ENCODE assay signal across 23 cellular contexts in genomic region chr17:58706351-58707140, GRCh38. TPM values are rescaled to one million over a fixed set of nuclear protein-coding genes. Genes with fewer than 3 reads are reported as not detected.
A peak's percentile ranks its signal among the peaks of the same experiment; 100 is the strongest.
DNase-seq lines count a peak whose midpoint lies in the region; ATAC-seq, FAIRE-seq and TF ChIP-seq lines count a peak whose summit lies in the region.
"Had no signal": no experiment of that assay in that cellular context is flagged by ENCODE, and none has a peak within 500 bp of the region (broad histone marks: within the 10 kb centered on the region; RNA-seq: fewer than 3 reads in every experiment).

No MANE protein-coding gene starts in this region.

- no peak overlapping the region for H3K4me3 ChIP-seq in spleen
- H3K4me3 ChIP-seq: ascending aorta, MG63 had no signal

- H3K27ac Mint-ChIP-seq in activated T-cell treated with anti-CD3 and anti-CD28 coated beads, Interleukin-2, amount 50 U/mL, for 72 hours = peak overlapping the region; percentile 86
- H3K27ac Mint-ChIP-seq in activated naive CD8-positive, alpha-beta T cell treated with anti-CD3 and anti-CD28 coated beads, Interleukin-2, amount 10 ng/mL, durations not matched to agents 7 days and 5 days = peak overlapping the region; percentile 63
- H3K27ac Mint-ChIP-seq: type B pancreatic cell had no signal

- H3K9me3 ChIP-seq in spleen = no peaks in the 10 kb centered on the region
- H3K9me3 ChIP-seq: ascending aorta, MG63 had no signal

- peak overlapping the region; percentile 47 to 84 for H3K4me3 Mint-ChIP-seq in activated T-cell treated with anti-CD3 and anti-CD28 coated beads, Interleukin-2, amount 50 U/mL, for 72 hours
- no peak overlapping the region for H3K4me3 Mint-ChIP-seq in activated T-cell treated with anti-CD3 and anti-CD28 coated beads, Interleukin-2, amount 50 U/mL, for 4 hours
- peak overlapping the region; percentile 37 for H3K4me3 Mint-ChIP-seq in activated naive CD8-positive, alpha-beta T cell treated with anti-CD3 and anti-CD28 coated beads, Interleukin-2, amount 10 ng/mL, durations not matched to agents 7 days and 5 days
- H3K4me3 Mint-ChIP-seq: CD4-positive, CD25-positive, alpha-beta regulatory T cell; neural crest cell; type B pancreatic cell had no signal

- 53 to 77% (median 57%) methylated on average over 3 of the region's 3 CpGs for WGBS in spleen, 5 donors

- FAIRE-seq in H54 (lab: Jason Lieb, UNC) = no peak
- FAIRE-seq: kidney had no signal

- POLR2A ChIA-PET in activated naive CD8-positive, alpha-beta T cell treated with anti-CD3 and anti-CD28 coated beads, Interleukin-2, amount 10 ng/mL, durations not matched to agents 7 days and 5 days (lab: Charles Lee) = interaction anchor here (0.6 kb wide), 1 partner anchor 51 kb away, joined by 3 read pairs; no protein-coding TSS in a partner anchor

- H3K9me3 Mint-ChIP-seq in activated T-cell treated with anti-CD3 and anti-CD28 coated beads, Interleukin-2, amount 50 U/mL, for 72 hours = no peaks in the 10 kb centered on the region
- no peaks in the 10 kb centered on the region for H3K9me3 Mint-ChIP-seq in activated T-cell treated with anti-CD3 and anti-CD28 coated beads, Interleukin-2, amount 50 U/mL, for 4 hours
- no peaks in the 10 kb centered on the region for H3K9me3 Mint-ChIP-seq in activated naive CD8-positive, alpha-beta T cell treated with anti-CD3 and anti-CD28 coated beads, Interleukin-2, amount 10 ng/mL, durations not matched to agents 7 days and 5 days
- H3K9me3 Mint-ChIP-seq: CD4-positive, CD25-positive, alpha-beta regulatory T cell; neural crest cell; type B pancreatic cell had no signal

- peak in 1 of 2 donors; percentile 29 for ATAC-seq in activated T-cell treated with anti-CD3 and anti-CD28 coated beads, Interleukin-2, amount 50 U/mL, for 72 hours (replicated peaks in 1 of 2)
- no peak for ATAC-seq in activated T-cell treated with anti-CD3 and anti-CD28 coated beads, Interleukin-2, amount 50 U/mL, for 4 hours
- ATAC-seq in HG02610 (IDR thresholded peaks at IDR 0.05; ENCODE audit: unreplicated experiment) (peak; percentile 38), HG02588 (IDR thresholded peaks at IDR 0.05; ENCODE audit: unreplicated experiment) (no peak)
- no peak for ATAC-seq in activated naive CD8-positive, alpha-beta T cell treated with anti-CD3 and anti-CD28 coated beads, Interleukin-2, amount 10 ng/mL, durations not matched to agents 7 days and 5 days (ENCODE audit: low read depth)
- ATAC-seq: foreskin keratinocyte had no signal

- peaks cover 9 to 32% of the 10 kb centered on the region in 2 donors for H3K36me3 Mint-ChIP-seq in activated T-cell treated with anti-CD3 and anti-CD28 coated beads, Interleukin-2, amount 50 U/mL, for 72 hours (ENCODE audit: insufficient read depth in 2 of 2)
- H3K36me3 Mint-ChIP-seq in activated T-cell treated with anti-CD3 and anti-CD28 coated beads, Interleukin-2, amount 50 U/mL, for 4 hours (ENCODE audit: insufficient read depth) = peaks cover 23% of the 10 kb centered on the region
- peaks cover 17% of the 10 kb centered on the region for H3K36me3 Mint-ChIP-seq in activated naive CD8-positive, alpha-beta T cell treated with anti-CD3 and anti-CD28 coated beads, Interleukin-2, amount 10 ng/mL, durations not matched to agents 7 days and 5 days

- no peak for TF ChIP-seq POLR2A in spleen (IDR thresholded peaks at IDR 0.05)
- TF ChIP-seq POLR2A in H54 (IDR thresholded peaks at IDR 0.05; ENCODE audit: low read depth, low read length) = no peak

- no peak for DNase-seq in activated T-cell treated with anti-CD3 and anti-CD28 coated beads, Interleukin-2, amount 50 U/mL, for 72 hours
- DNase-seq in activated T-cell treated with anti-CD3 and anti-CD28 coated beads, Interleukin-2, amount 50 U/mL, for 4 hours = no peak
- no peak for DNase-seq in activated naive CD8-positive, alpha-beta T cell treated with anti-CD3 and anti-CD28 coated beads, Interleukin-2, amount 10 ng/mL, durations not matched to agents 7 days and 5 days
- DNase-seq in spleen (peak; percentile 12), H54 (ENCODE audit: insufficient read length, low spot score) (no peak), NCI-H1092 (lab: John Stamatoyannopoulos, UW) (no peak)
- DNase-seq: activated CD8-positive, alpha-beta memory T cell treated with anti-CD3 and anti-CD28 coated beads for 24 hours; activated gamma-delta T cell; CD4-positive, CD25-positive, alpha-beta regulatory T cell; foreskin keratinocyte; H7; hypothalamus; kidney; mesendoderm; MG63; NCI-H1694; NCI-H226 had no signal

- intact Hi-C loops in spleen (cut with DNase I; ENCODE audit: low total_unique reads) = no loop called here

- H3K27ac ChIP-seq in spleen = no peak overlapping the region
- H3K27ac ChIP-seq: ascending aorta, foreskin keratinocyte had no signal

- H3K4me1 ChIP-seq in spleen = peaks cover 0 to 13% (median 0%) of the 10 kb centered on the region in 6 donors
- H3K4me1 ChIP-seq: ascending aorta, foreskin keratinocyte had no signal

- H3K27me3 Mint-ChIP-seq in activated T-cell treated with anti-CD3 and anti-CD28 coated beads, Interleukin-2, amount 50 U/mL, for 72 hours (ENCODE audit: low read depth) = no peaks in the 10 kb centered on the region
- H3K27me3 Mint-ChIP-seq in activated T-cell treated with anti-CD3 and anti-CD28 coated beads, Interleukin-2, amount 50 U/mL, for 4 hours (ENCODE audit: low read depth) = no peaks in the 10 kb centered on the region
- H3K27me3 Mint-ChIP-seq in activated naive CD8-positive, alpha-beta T cell treated with anti-CD3 and anti-CD28 coated beads, Interleukin-2, amount 10 ng/mL, durations not matched to agents 7 days and 5 days = no peaks in the 10 kb centered on the region
- H3K27me3 Mint-ChIP-seq: CD4-positive, CD25-positive, alpha-beta regulatory T cell; type B pancreatic cell had no signal

- peaks cover 0 to 79% (median 17%) of the 10 kb centered on the region in 6 donors for H3K36me3 ChIP-seq in spleen

- H3K4me1 Mint-ChIP-seq in activated T-cell treated with anti-CD3 and anti-CD28 coated beads, Interleukin-2, amount 50 U/mL, for 72 hours (ENCODE audit: low read depth) = peaks cover 40% of the 10 kb centered on the region
- H3K4me1 Mint-ChIP-seq in activated T-cell treated with anti-CD3 and anti-CD28 coated beads, Interleukin-2, amount 50 U/mL, for 4 hours (ENCODE audit: low read depth) = peaks cover 13% of the 10 kb centered on the region
- peaks cover 13% of the 10 kb centered on the region for H3K4me1 Mint-ChIP-seq in activated naive CD8-positive, alpha-beta T cell treated with anti-CD3 and anti-CD28 coated beads, Interleukin-2, amount 10 ng/mL, durations not matched to agents 7 days and 5 days
- H3K4me1 Mint-ChIP-seq: neural crest cell had no signal

- no peaks in the 10 kb centered on the region for H3K27me3 ChIP-seq in spleen (replicated peaks in 1 of 7)
- H3K27me3 ChIP-seq: ascending aorta, foreskin keratinocyte, MG63 had no signal

- TF ChIP-seq CTCF in spleen (IDR thresholded peaks at IDR 0.05 in 8 of 11, conservative IDR thresholded peaks at IDR 0.05 in 3 of 11) = no peak

RNA-seq across cellular contexts. Expression of gene RAD51C, which starts 14.1 kb away (rescaled TPM):
- total RNA-seq in activated T-cell treated with anti-CD3 and anti-CD28 coated beads, Interleukin-2, amount 50 U/mL, for 72 hours = 100 to 1,000 TPM in 1 of 2 donors, 10 to 100 TPM in 1; 81.2 to 105 TPM
- 10 to 100 TPM; 57.4 to 68.5 (median 59.9) TPM for total RNA-seq in activated T-cell treated with anti-CD3 and anti-CD28 coated beads, Interleukin-2, amount 50 U/mL, for 4 hours
- 10 to 100 TPM; 40.0 to 45.7 TPM for total RNA-seq in activated naive CD8-positive, alpha-beta T cell treated with anti-CD3 and anti-CD28 coated beads, Interleukin-2, amount 10 ng/mL, durations not matched to agents 7 days and 5 days
- total RNA-seq in spleen = 10 to 100 TPM; 19.6 to 26.3 (median 21.0) TPM
- polyA plus RNA-seq in spleen = 10 to 100 TPM; 23.1 to 28.5 (median 25.2) TPM

RNA-seq across cellular contexts. Expression of gene TEX14, which starts 14.7 kb away (rescaled TPM):
- under 1 TPM; 0.46 to 0.84 TPM for total RNA-seq in activated T-cell treated with anti-CD3 and anti-CD28 coated beads, Interleukin-2, amount 50 U/mL, for 72 hours
- under 1 TPM; 0.20 to 0.43 (median 0.29) TPM for total RNA-seq in activated T-cell treated with anti-CD3 and anti-CD28 coated beads, Interleukin-2, amount 50 U/mL, for 4 hours
- under 1 TPM; 0.30 to 0.43 TPM for total RNA-seq in activated naive CD8-positive, alpha-beta T cell treated with anti-CD3 and anti-CD28 coated beads, Interleukin-2, amount 10 ng/mL, durations not matched to agents 7 days and 5 days
- total RNA-seq in spleen = under 1 TPM in 6 of 7 donors, not detected in 1; 0.25 to 0.70 (median 0.45) TPM
- polyA plus RNA-seq in spleen = under 1 TPM; 0.17 to 0.42 (median 0.30) TPM
- total RNA-seq: ascending aorta, RPMI7951 had no signal
- polyA plus RNA-seq: foreskin keratinocyte had no signal

RNA-seq across cellular contexts. Expression of gene PPM1E, which starts 49.1 kb away (rescaled TPM):
- under 1 TPM; 0.07 to 0.12 TPM for total RNA-seq in activated T-cell treated with anti-CD3 and anti-CD28 coated beads, Interleukin-2, amount 50 U/mL, for 72 hours
- under 1 TPM; 0.03 TPM for total RNA-seq in activated T-cell treated with anti-CD3 and anti-CD28 coated beads, Interleukin-2, amount 50 U/mL, for 4 hours
- total RNA-seq in activated naive CD8-positive, alpha-beta T cell treated with anti-CD3 and anti-CD28 coated beads, Interleukin-2, amount 10 ng/mL, durations not matched to agents 7 days and 5 days = not detected
- total RNA-seq in spleen = under 1 TPM; 0.23 to 0.79 (median 0.68) TPM
- under 1 TPM; 0.04 to 0.16 (median 0.11) TPM for polyA plus RNA-seq in spleen
- total RNA-seq: CD4-positive, CD25-positive, alpha-beta regulatory T cell had no signal
- polyA plus RNA-seq: CD4-positive, CD25-positive, alpha-beta regulatory T cell had no signal
